13 cellular contexts compared by ENCODE assay signal in the genomic region with DNA sequence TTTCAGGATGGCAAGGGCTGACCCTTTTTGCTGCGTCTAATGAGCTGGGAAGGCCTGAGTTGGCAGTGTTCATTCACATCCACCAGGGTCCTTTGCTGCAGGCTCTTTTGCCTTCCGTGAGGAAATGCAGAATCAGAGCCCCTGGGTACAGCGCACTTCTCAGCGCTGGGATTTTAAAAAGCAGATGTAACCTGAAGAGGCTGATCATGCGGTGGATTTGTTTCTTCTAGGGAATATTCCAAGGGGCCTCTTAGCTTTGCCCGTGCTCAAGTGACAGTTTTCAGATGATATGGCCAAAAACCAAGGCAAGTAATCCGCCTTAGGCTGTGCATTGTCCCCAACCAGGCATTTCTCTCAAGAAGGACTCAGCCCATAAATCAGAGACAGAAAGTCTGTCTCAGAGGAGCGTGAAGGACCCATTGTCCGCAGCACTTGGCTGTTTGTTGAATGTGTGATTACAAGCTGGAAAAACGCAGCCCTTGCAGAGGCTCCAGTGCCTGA.
DNase-seq lines count a peak whose midpoint lies in the region; ATAC-seq and TF ChIP-seq lines count a peak whose summit lies in the region.
"Had no signal": no experiment of that assay in that cellular context is flagged by ENCODE, and none has a peak within 500 bp of the region (broad histone marks: within the 10 kb centered on the region; RNA-seq: fewer than 3 reads in every experiment).

No MANE protein-coding gene starts in this region.

- no peaks in the 10 kb centered on the region for H3K9me3 ChIP-seq in gastrocnemius medialis
- H3K9me3 ChIP-seq: heart left ventricle, tibial artery had no signal

- no peaks in the 10 kb centered on the region for H3K27me3 Mint-ChIP-seq in neural crest cell (ENCODE audit: low read depth)
- H3K27me3 Mint-ChIP-seq in activated naive CD8-positive, alpha-beta T cell treated with anti-CD3 and anti-CD28 coated beads for 36 hours, result no peaks in the 10 kb centered on the region
- H3K27me3 Mint-ChIP-seq: activated naive CD8-positive, alpha-beta T cell treated with anti-CD3 and anti-CD28 coated beads, Interleukin-2, amount 10 ng/mL, durations not matched to agents 7 days and 5 days had no signal

- no peaks in the 10 kb centered on the region for H3K36me3 ChIP-seq in gastrocnemius medialis
- H3K36me3 ChIP-seq: tibial artery had no signal

- H3K27ac Mint-ChIP-seq in neural crest cell (ENCODE audit: unreplicated experiment), result peak overlapping the region; percentile 96
- H3K27ac Mint-ChIP-seq in activated naive CD8-positive, alpha-beta T cell treated with anti-CD3 and anti-CD28 coated beads for 36 hours, result no peak overlapping the region
- H3K27ac Mint-ChIP-seq: activated naive CD8-positive, alpha-beta T cell treated with anti-CD3 and anti-CD28 coated beads, Interleukin-2, amount 10 ng/mL, durations not matched to agents 7 days and 5 days; T-helper 2 cell treated with Interferon-gamma antibody and Interleukin-4, amounts not matched to agents 5 μg/mL and 100 μg/mL, for 36 hours had no signal

- H3K27me3 ChIP-seq in dorsolateral prefrontal cortex, result no peaks in the 10 kb centered on the region
- no peaks in the 10 kb centered on the region for H3K27me3 ChIP-seq in gastrocnemius medialis
- H3K27me3 ChIP-seq: heart left ventricle, tibial artery had no signal

- H3K36me3 Mint-ChIP-seq in neural crest cell (ENCODE audit: low read depth), result peaks cover 26% of the 10 kb centered on the region
- peaks cover 50% of the 10 kb centered on the region for H3K36me3 Mint-ChIP-seq in activated naive CD8-positive, alpha-beta T cell treated with anti-CD3 and anti-CD28 coated beads for 36 hours

- no peak for TF ChIP-seq CTCF in dorsolateral prefrontal cortex (IDR thresholded peaks at IDR 0.05 in 54 of 56, conservative IDR thresholded peaks at IDR 0.05 in 2 of 56; ENCODE audit: low read depth in 1 of 56, partially characterized antibody in 56 of 56)
- no peak for TF ChIP-seq CTCF in neural crest cell (conservative IDR thresholded peaks at IDR 0.05)
- TF ChIP-seq CTCF in gastrocnemius medialis (IDR thresholded peaks at IDR 0.05 in 4 of 5, conservative IDR thresholded peaks at IDR 0.05 in 1 of 5), result no peak

- H3K27ac ChIP-seq in dorsolateral prefrontal cortex (peak overlapping the region in 54 of 59 donors; percentile 0 to 83 (median 60)), gastrocnemius medialis (no peak overlapping the region)
- H3K27ac ChIP-seq: heart left ventricle, tibial artery had no signal

- peaks cover 22% of the 10 kb centered on the region for H3K4me1 Mint-ChIP-seq in neural crest cell
- peaks cover 12% of the 10 kb centered on the region for H3K4me1 Mint-ChIP-seq in activated naive CD8-positive, alpha-beta T cell treated with anti-CD3 and anti-CD28 coated beads for 36 hours

- TF ChIP-seq POLR2A in gastrocnemius medialis (IDR thresholded peaks at IDR 0.05), result no peak

- ATAC-seq in gastrocnemius medialis (no peak), GM19463 (IDR thresholded peaks at IDR 0.05; ENCODE audit: unreplicated experiment) (no peak)
- ATAC-seq: heart left ventricle had no signal

- H3K4me3 ChIP-seq in dorsolateral prefrontal cortex (peak overlapping the region in 44 of 59 donors; percentile 1 to 51 (median 24)), gastrocnemius medialis (no peak overlapping the region)
- H3K4me3 ChIP-seq: heart left ventricle, tibial artery had no signal

- H3K4me3 Mint-ChIP-seq in neural crest cell, result peak overlapping the region; percentile 64
- H3K4me3 Mint-ChIP-seq in activated naive CD8-positive, alpha-beta T cell treated with anti-CD3 and anti-CD28 coated beads for 36 hours, result no peak overlapping the region
- H3K4me3 Mint-ChIP-seq: activated naive CD8-positive, alpha-beta T cell treated with anti-CD3 and anti-CD28 coated beads, Interleukin-2, amount 10 ng/mL, durations not matched to agents 7 days and 5 days; T-helper 2 cell treated with Interferon-gamma antibody and Interleukin-4, amounts not matched to agents 5 μg/mL and 100 μg/mL, for 36 hours had no signal

- no peaks in the 10 kb centered on the region for H3K9me3 Mint-ChIP-seq in neural crest cell
- H3K9me3 Mint-ChIP-seq in activated naive CD8-positive, alpha-beta T cell treated with anti-CD3 and anti-CD28 coated beads for 36 hours, result peaks cover 8% of the 10 kb centered on the region

- H3K4me1 ChIP-seq in gastrocnemius medialis, result no peaks in the 10 kb centered on the region
- H3K4me1 ChIP-seq: tibial artery had no signal

- in situ Hi-C loops in gastrocnemius medialis (cut with MboI; ENCODE audit: low sequenced_read_pairs in 4 of 4), result no loop called here

- intact Hi-C loops in dorsolateral prefrontal cortex (cut with DNase I), result no loop called here
- intact Hi-C loops in gastrocnemius medialis (cut with DNase I; ENCODE audit: low total_unique reads), result no loop called here

- DNase-seq in D341Med (ENCODE audit: low spot score) (peak; percentile 34), NCI-H2107 treated with DMSO at 0.1 percent for 48 hours (lab: John Stamatoyannopoulos, UW; ENCODE audit: unreplicated experiment) (peak; percentile 82), dorsolateral prefrontal cortex (peak in 8 of 10 donors; percentile 21 to 56 (median 40)), neural crest cell (ENCODE audit: low read depth, low spot score) (peak; percentile 26), GF-D8 (lab: John Stamatoyannopoulos, UW) (no peak), gastrocnemius medialis (no peak)
- no peak for DNase-seq in activated naive CD8-positive, alpha-beta T cell treated with anti-CD3 and anti-CD28 coated beads for 36 hours
- DNase-seq: activated naive CD8-positive, alpha-beta T cell treated with anti-CD3 and anti-CD28 coated beads, Interleukin-2, amount 10 ng/mL, durations not matched to agents 7 days and 5 days; mammary epithelial cell; tibial artery had no signal

Comparison
In these comparisons a context has a peak if more than half of its experiments do, and no peak if none do; other contexts are left out.
1. DNase-seq: peak in D341Med (single experiment), NCI-H2107 treated with DMSO at 0.1 percent for 48 hours (single experiment), dorsolateral prefrontal cortex (8 of 10) and neural crest cell (single experiment); none in GF-D8 (single experiment), gastrocnemius medialis (0 of 2) and activated naive CD8-positive, alpha-beta T cell treated with anti-CD3 and anti-CD28 coated beads for 36 hours (single experiment).
2. H3K27ac ChIP-seq: peak in dorsolateral prefrontal cortex (54 of 59); none in gastrocnemius medialis (0 of 4).
3. H3K4me3 ChIP-seq: peak in dorsolateral prefrontal cortex (44 of 59); none in gastrocnemius medialis (0 of 4).